ENCODE assay signal across 8 cellular contexts in the genomic region with DNA sequence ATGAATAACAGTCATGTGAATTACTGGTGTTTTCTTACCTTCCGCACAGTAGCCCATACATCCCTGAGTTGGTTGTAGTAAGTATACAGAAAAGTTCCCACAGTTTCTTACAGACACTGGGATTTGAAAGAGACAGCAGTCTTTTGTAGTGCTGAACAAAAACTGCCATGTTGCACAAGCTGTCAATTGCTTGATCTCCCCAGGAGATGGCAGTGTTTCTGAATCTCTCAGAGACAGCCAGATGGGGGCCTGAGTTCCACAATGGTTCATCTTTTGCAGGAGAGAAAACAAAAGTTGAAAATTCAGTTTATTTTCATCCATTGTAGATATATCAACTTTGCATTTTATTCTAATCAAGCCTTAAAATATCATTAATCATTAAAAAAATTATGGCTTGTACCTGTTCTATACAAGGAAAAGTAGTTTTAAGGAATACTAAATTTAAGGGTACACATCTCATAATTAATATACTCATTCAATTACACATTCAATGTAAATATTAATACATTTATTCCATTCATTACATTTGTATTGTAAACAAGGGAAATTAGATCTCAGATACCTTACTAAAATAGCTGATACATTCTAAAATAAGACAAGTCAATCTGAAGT. TPM values are rescaled to one million over a fixed set of nuclear protein-coding genes. Genes with fewer than 3 reads are reported as not detected.
DNase-seq lines count a peak whose midpoint lies in the region; ATAC-seq, FAIRE-seq and TF ChIP-seq lines count a peak whose summit lies in the region.

No MANE protein-coding gene starts in this region.

- FAIRE-seq in GM12891 (lab: Jason Lieb, UNC): peak; percentile 60

- WGBS in transverse colon (ENCODE audit: low coverage in 1 of 2), 2 donors: 76 to 80% methylated on average over 1 of the region's 1 CpG

- ATAC-seq in HG02610 (IDR thresholded peaks at IDR 0.05; ENCODE audit: unreplicated experiment) (peak; percentile 91), left lobe of liver (peak; percentile 90)

- TF ChIP-seq EP300 in transverse colon (IDR thresholded peaks at IDR 0.05; ENCODE audit: low read depth): no peak

- no peaks in the 10 kb centered on the region for H3K4me1 ChIP-seq in transverse colon

- no peak overlapping the region for H3K4me3 ChIP-seq in MG63
- no peak overlapping the region for H3K4me3 ChIP-seq in transverse colon

- in situ Hi-C loops in transverse colon (cut with MboI; ENCODE audit: low pct_ligation_motif_present in 1 of 4, low pct_unique_long_range_greater_than_20kb in 1 of 4, low sequenced_read_pairs in 3 of 4): no loop called here

- no peak for TF ChIP-seq POLR2A in GM12891 (IDR thresholded peaks at IDR 0.05; ENCODE audit: low read depth, low read length)
- no peak for TF ChIP-seq POLR2A in transverse colon (IDR thresholded peaks at IDR 0.05)

- H3K9me3 ChIP-seq in MG63: no peaks in the 10 kb centered on the region
- H3K9me3 ChIP-seq in transverse colon: no peaks in the 10 kb centered on the region

- H3K36me3 ChIP-seq in MG63: no peaks in the 10 kb centered on the region
- H3K36me3 ChIP-seq in transverse colon: no peaks in the 10 kb centered on the region

- no peak overlapping the region for H3K27ac ChIP-seq in transverse colon

- peak; percentile 65 for DNase-seq in AG20443 (ENCODE audit: low spot score)
- DNase-seq in GM12891 (ENCODE audit: insufficient read length, low spot score): no peak
- DNase-seq in MG63: peak; percentile 6
- peak; percentile 78 for DNase-seq in SHP77 treated with DMSO at 0.1 percent for 48 hours (lab: John Stamatoyannopoulos, UW)
- peak; percentile 15 for DNase-seq in brain pericyte (ENCODE audit: low read depth, low spot score)
- DNase-seq in left lobe of liver (ENCODE audit: low spot score): no peak
- DNase-seq in transverse colon: peak; percentile 26

- H3K27me3 ChIP-seq in MG63: no peaks in the 10 kb centered on the region
- H3K27me3 ChIP-seq in transverse colon: no peaks in the 10 kb centered on the region

- intact Hi-C loops in transverse colon (cut with DNase I; ENCODE audit: low total_unique reads): no loop called here

- TF ChIP-seq CTCF in transverse colon (IDR thresholded peaks at IDR 0.05): peak; percentile 36 to 67 (median 54)

TF ChIP-seq in GM12891, 5 proteins besides CTCF, POLR2A, EP300 and RAD21:
- TF ChIP-seq PAX5 (IDR thresholded peaks at IDR 0.05; ENCODE audit: insufficient read depth, low read length, severe bottlenecking): no peak
- no peak for TF ChIP-seq POLR2AphosphoS5 (IDR thresholded peaks at IDR 0.05; ENCODE audit: low read depth, low read length)
- no peak for TF ChIP-seq POU2F2 (IDR thresholded peaks at IDR 0.05; ENCODE audit: low read depth, low read length)

RNA-seq across cellular contexts. Expression of a gene that starts 14.5 kb away (rescaled TPM):
- not detected for polyA plus RNA-seq in GM12891 (2012; ENCODE audit: low read depth, missing spikeins)
- not detected in 2 replicates for total RNA-seq in MG63 (2014; rRNA removed; shearing (Covaris generic); ENCODE audit: low replicate concordance)
- total RNA-seq in left lobe of liver (0.38 TPM), transverse colon (1 to 10 TPM in 2 of 4 donors, under 1 TPM in 1, not detected in 1; 0.20 to 6.4 (median 2.0) TPM)

Comparison
In these comparisons a context has a peak if more than half of its experiments do, and no peak if none do; other contexts are left out.
1. DNase-seq: peak in AG20443 (single experiment), MG63 (single experiment), SHP77 treated with DMSO at 0.1 percent for 48 hours (single experiment), brain pericyte (single experiment) and transverse colon (single experiment); none in GM12891 (single experiment) and left lobe of liver (single experiment).